Comparison of ENCODE assay signal across 25 cellular contexts in the genomic region with DNA sequence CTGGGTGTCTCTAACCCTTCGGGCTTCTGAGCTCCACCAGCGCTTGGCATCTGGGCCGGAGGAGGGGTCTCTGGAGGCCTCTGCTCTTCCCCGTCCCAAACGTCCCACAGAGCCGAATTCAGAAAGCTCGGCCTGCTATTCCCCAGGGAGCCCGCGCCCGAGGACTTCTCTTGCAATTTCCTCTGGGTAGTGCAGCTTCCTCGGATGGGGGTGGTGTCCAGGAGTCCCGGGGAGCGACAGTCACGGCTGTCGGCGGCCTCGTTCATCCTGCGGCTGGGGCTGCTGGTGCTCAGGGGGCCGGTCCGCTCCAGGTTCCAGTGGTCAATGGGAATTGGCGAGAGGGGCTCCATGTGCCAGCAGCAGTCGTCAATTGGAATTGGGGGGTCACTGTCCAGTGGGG. TPM values are rescaled to one million over a fixed set of nuclear protein-coding genes. Genes with fewer than 3 reads are reported as not detected.
"Had no signal": no experiment of that assay in that cellular context is flagged by ENCODE, and none has a peak within 500 bp of the region (broad histone marks: within the 10 kb centered on the region; RNA-seq: fewer than 3 reads in every experiment).

No MANE protein-coding gene starts in this region.

- DNase-seq: activated CD4-positive, alpha-beta memory T cell treated with anti-CD3 and anti-CD28 coated beads, Interleukin-2, amount 10 ng/mL, durations not matched to agents 7 days and 5 days; activated CD4-positive, alpha-beta T cell treated with anti-CD3 and anti-CD28 coated beads, Interleukin-2, amount 50 U/mL, for 1 hour; activated CD4-positive, CD25-positive, alpha-beta regulatory T cell; activated gamma-delta T cell; activated naive CD4-positive, alpha-beta T cell treated with anti-CD3 and anti-CD28 coated beads for 36 hours; activated T-cell treated with anti-CD3 and anti-CD28 coated beads for 4 hours; activated T-cell treated with anti-CD3 and anti-CD28 coated beads, Interleukin-2, amount 50 U/mL, for 48 hours; amygdala; brain microvascular endothelial cell; cerebellar nuclear complex; KBM-7; NCI-H1105; NCI-H1436 treated with DMSO at 0.1 percent for 48 hours; NCI-H187; NCI-H2081 treated with DMSO at 0.1 percent for 48 hours; NCI-H446; NCI-H524; T-helper 1 cell had no signal

- H3K4me3 ChIP-seq: cardiac muscle cell, SK-N-MC had no signal

- H3K27me3 ChIP-seq: brain microvascular endothelial cell, cardiac muscle cell had no signal

- H3K27me3 Mint-ChIP-seq: activated CD4-positive, alpha-beta memory T cell treated with anti-CD3 and anti-CD28 coated beads, Interleukin-2, amount 10 ng/mL, durations not matched to agents 7 days and 5 days; activated naive CD8-positive, alpha-beta T cell; activated T-helper 17 cell treated with anti-CD3 and anti-CD28 coated beads, Interleukin-2, amount 50 U/mL, for 72 hours had no signal

- H3K36me3 ChIP-seq: cardiac muscle cell had no signal

- H3K4me3 Mint-ChIP-seq: activated CD4-positive, alpha-beta memory T cell treated with anti-CD3 and anti-CD28 coated beads, Interleukin-2, amount 10 ng/mL, durations not matched to agents 7 days and 5 days; activated naive CD4-positive, alpha-beta T cell treated with anti-CD3 and anti-CD28 coated beads for 36 hours; activated naive CD8-positive, alpha-beta T cell; activated T-helper 17 cell treated with anti-CD3 and anti-CD28 coated beads, Interleukin-2, amount 50 U/mL, for 72 hours had no signal

- H3K27ac ChIP-seq: brain microvascular endothelial cell, cardiac muscle cell, SK-N-MC, VCaP had no signal

- ATAC-seq: activated T-helper 17 cell treated with anti-CD3 and anti-CD28 coated beads, Interleukin-2, amount 50 U/mL, for 72 hours had no signal

- H3K9me3 Mint-ChIP-seq: activated CD4-positive, alpha-beta memory T cell treated with anti-CD3 and anti-CD28 coated beads, Interleukin-2, amount 10 ng/mL, durations not matched to agents 7 days and 5 days; activated naive CD4-positive, alpha-beta T cell treated with anti-CD3 and anti-CD28 coated beads for 36 hours; activated T-helper 17 cell treated with anti-CD3 and anti-CD28 coated beads, Interleukin-2, amount 50 U/mL, for 72 hours had no signal

- H3K27ac Mint-ChIP-seq: activated CD4-positive, alpha-beta memory T cell treated with anti-CD3 and anti-CD28 coated beads, Interleukin-2, amount 10 ng/mL, durations not matched to agents 7 days and 5 days; activated naive CD4-positive, alpha-beta T cell treated with anti-CD3 and anti-CD28 coated beads for 36 hours; activated naive CD8-positive, alpha-beta T cell; activated T-helper 17 cell treated with anti-CD3 and anti-CD28 coated beads, Interleukin-2, amount 50 U/mL, for 72 hours had no signal

RNA-seq across cellular contexts. Expression of a gene that starts 11.8 kb away (rescaled TPM):
- total RNA-seq: LHCN-M2, M059J had no signal
